1 cellular context compared by ENCODE assay signal in the genomic region with DNA sequence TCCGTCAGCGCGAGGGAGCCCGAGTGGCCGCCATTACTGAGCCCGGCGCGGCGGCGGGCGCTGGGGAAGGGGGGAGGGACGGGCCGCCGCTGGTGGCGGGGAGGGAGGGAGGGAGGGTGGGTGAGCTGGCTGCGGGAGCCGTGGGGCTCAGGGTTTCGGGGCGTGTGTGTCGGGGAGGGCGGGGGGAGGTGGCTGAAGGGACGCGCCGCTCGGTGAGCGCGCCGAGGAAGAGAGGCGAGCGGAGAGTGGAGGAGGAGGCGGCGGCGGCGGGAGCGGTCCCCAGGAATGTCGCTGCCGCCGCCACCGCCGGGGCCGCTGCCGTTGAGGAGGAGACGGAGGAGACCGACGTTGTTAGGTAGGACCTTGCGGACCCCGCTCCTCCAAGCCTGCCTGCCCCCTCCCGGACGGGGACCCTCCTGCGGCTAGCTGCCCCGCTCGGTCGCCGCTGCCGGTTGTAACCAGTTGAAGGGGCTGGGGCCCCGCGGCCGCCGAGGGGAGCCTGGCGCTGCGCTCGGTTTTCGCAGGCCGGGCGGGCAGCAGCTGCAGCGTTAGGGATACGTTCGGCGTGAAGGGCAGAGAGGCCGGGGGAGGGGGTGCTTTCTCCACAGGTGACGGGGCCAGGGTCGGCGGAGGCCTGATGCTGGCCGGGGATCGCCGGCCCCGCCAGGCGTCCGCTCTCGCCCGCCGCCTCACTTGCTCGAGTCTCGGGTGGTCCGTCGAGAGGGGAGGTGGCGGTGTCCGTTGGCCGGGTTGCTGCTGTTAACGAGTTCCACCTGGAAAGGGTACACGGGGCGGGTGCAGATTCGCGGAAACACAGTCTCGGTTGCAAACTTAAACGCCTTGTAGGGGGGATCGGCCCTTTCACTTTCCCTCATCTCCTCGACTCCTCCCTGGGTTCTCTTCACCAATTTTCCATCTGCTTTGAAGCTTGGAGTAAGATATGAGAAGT.
TF ChIP-seq lines count a peak whose summit lies in the region.

A gene with protein sequence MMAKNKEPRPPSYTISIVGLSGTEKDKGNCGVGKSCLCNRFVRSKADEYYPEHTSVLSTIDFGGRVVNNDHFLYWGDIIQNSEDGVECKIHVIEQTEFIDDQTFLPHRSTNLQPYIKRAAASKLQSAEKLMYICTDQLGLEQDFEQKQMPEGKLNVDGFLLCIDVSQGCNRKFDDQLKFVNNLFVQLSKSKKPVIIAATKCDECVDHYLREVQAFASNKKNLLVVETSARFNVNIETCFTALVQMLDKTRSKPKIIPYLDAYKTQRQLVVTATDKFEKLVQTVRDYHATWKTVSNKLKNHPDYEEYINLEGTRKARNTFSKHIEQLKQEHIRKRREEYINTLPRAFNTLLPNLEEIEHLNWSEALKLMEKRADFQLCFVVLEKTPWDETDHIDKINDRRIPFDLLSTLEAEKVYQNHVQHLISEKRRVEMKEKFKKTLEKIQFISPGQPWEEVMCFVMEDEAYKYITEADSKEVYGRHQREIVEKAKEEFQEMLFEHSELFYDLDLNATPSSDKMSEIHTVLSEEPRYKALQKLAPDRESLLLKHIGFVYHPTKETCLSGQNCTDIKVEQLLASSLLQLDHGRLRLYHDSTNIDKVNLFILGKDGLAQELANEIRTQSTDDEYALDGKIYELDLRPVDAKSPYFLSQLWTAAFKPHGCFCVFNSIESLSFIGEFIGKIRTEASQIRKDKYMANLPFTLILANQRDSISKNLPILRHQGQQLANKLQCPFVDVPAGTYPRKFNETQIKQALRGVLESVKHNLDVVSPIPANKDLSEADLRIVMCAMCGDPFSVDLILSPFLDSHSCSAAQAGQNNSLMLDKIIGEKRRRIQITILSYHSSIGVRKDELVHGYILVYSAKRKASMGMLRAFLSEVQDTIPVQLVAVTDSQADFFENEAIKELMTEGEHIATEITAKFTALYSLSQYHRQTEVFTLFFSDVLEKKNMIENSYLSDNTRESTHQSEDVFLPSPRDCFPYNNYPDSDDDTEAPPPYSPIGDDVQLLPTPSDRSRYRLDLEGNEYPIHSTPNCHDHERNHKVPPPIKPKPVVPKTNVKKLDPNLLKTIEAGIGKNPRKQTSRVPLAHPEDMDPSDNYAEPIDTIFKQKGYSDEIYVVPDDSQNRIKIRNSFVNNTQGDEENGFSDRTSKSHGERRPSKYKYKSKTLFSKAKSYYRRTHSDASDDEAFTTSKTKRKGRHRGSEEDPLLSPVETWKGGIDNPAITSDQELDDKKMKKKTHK (N-terminal part only) (plus strand): TSS at position 224 of the 949 bp plus-strand sequence. CDS start 13,366 bp downstream, outside the sequence.

TF ChIP-seq in HepG2, 621 proteins besides CTCF, POLR2A, EP300 and RAD21 (continued from another document and continues in another):
- TF ChIP-seq, protein P1, sequence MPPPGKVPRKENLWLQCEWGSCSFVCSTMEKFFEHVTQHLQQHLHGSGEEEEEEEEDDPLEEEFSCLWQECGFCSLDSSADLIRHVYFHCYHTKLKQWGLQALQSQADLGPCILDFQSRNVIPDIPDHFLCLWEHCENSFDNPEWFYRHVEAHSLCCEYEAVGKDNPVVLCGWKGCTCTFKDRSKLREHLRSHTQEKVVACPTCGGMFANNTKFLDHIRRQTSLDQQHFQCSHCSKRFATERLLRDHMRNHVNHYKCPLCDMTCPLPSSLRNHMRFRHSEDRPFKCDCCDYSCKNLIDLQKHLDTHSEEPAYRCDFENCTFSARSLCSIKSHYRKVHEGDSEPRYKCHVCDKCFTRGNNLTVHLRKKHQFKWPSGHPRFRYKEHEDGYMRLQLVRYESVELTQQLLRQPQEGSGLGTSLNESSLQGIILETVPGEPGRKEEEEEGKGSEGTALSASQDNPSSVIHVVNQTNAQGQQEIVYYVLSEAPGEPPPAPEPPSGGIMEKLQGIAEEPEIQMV (CRISPR knock-in tag; IDR thresholded peaks at IDR 0.05; ENCODE audit: low read depth), result no peak; the same call in 1 of the 2 replicates
- TF ChIP-seq, protein P2, sequence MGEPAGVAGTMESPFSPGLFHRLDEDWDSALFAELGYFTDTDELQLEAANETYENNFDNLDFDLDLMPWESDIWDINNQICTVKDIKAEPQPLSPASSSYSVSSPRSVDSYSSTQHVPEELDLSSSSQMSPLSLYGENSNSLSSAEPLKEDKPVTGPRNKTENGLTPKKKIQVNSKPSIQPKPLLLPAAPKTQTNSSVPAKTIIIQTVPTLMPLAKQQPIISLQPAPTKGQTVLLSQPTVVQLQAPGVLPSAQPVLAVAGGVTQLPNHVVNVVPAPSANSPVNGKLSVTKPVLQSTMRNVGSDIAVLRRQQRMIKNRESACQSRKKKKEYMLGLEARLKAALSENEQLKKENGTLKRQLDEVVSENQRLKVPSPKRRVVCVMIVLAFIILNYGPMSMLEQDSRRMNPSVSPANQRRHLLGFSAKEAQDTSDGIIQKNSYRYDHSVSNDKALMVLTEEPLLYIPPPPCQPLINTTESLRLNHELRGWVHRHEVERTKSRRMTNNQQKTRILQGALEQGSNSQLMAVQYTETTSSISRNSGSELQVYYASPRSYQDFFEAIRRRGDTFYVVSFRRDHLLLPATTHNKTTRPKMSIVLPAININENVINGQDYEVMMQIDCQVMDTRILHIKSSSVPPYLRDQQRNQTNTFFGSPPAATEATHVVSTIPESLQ (CRISPR knock-in tag; conservative IDR thresholded peaks at IDR 0.05), result no peak
- TF ChIP-seq E2F5 (CRISPR knock-in tag; conservative IDR thresholded peaks at IDR 0.05), result peak; percentile 29
- no peak for TF ChIP-seq HMG20A (CRISPR knock-in tag; IDR thresholded peaks at IDR 0.05; ENCODE audit: borderline replicate concordance)
- no peak for TF ChIP-seq RFX1 (IDR thresholded peaks at IDR 0.05)
- no peak for TF ChIP-seq RARA (CRISPR knock-in tag; IDR thresholded peaks at IDR 0.05)
- peak; percentile 90 for TF ChIP-seq ZNF343 (CRISPR knock-in tag; IDR thresholded peaks at IDR 0.05)
- TF ChIP-seq, protein P3, sequence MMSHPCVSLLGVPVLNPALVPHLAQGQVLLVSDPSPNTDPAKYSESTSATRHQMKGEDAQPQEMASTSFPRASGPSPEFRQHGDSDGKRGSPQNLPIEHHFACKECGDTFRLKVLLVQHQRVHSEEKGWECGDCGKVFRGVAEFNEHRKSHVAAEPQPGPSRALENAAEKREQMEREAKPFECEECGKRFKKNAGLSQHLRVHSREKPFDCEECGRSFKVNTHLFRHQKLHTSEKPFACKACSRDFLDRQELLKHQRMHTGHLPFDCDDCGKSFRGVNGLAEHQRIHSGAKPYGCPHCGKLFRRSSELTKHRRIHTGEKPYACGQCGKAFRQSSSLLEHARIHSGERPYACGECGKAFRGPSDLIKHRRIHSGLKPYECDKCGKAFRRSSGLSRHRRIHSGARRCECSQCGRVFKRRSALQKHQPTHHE (CRISPR knock-in tag; IDR thresholded peaks at IDR 0.05; ENCODE audit: borderline replicate concordance), result no peak
- TF ChIP-seq ZBED4 (CRISPR knock-in tag; IDR thresholded peaks at IDR 0.05; ENCODE audit: borderline replicate concordance), result no peak
- peak; percentile 37 for TF ChIP-seq MIER3 (CRISPR knock-in tag; IDR thresholded peaks at IDR 0.05; ENCODE audit: borderline replicate concordance)
- TF ChIP-seq ZNF331 (CRISPR knock-in tag; IDR thresholded peaks at IDR 0.05), result peak; percentile 44; the same call in 1 of the 2 replicates
- no peak; the same call in 1 of the 2 replicates for TF ChIP-seq NCOA1 (CRISPR knock-in tag; IDR thresholded peaks at IDR 0.05)
- TF ChIP-seq NR0B2 (CRISPR knock-in tag; IDR thresholded peaks at IDR 0.05), result no peak
- TF ChIP-seq RBAK (CRISPR knock-in tag; IDR thresholded peaks at IDR 0.05), result no peak
- no peak for TF ChIP-seq RFX5 (IDR thresholded peaks at IDR 0.05; ENCODE audit: low read depth, low read length)
- TF ChIP-seq ZSCAN12 (CRISPR knock-in tag; IDR thresholded peaks at IDR 0.05), result 0 out of 2 replicates have a peak, but pooled peaks have one; percentile 53
- no peak; the same call in 1 of the 2 replicates for TF ChIP-seq YEATS2 (CRISPR knock-in tag; IDR thresholded peaks at IDR 0.05; ENCODE audit: borderline replicate concordance)
- TF ChIP-seq ZFX (CRISPR knock-in tag; IDR thresholded peaks at IDR 0.05; ENCODE audit: low read depth), result peak; percentile 94
- TF ChIP-seq SMAD3 (CRISPR knock-in tag; IDR thresholded peaks at IDR 0.05), result no peak
- TF ChIP-seq REPIN1 (CRISPR knock-in tag; IDR thresholded peaks at IDR 0.05; ENCODE audit: borderline replicate concordance, low read depth), result peak; percentile 83
- peak; percentile 97; the same call in 1 of the 2 replicates for TF ChIP-seq KAT7 (CRISPR knock-in tag; IDR thresholded peaks at IDR 0.05; ENCODE audit: borderline replicate concordance)
- TF ChIP-seq PHF20 (CRISPR knock-in tag; IDR thresholded peaks at IDR 0.05), result peak; percentile 61
- no peak for TF ChIP-seq ISX (CRISPR knock-in tag; conservative IDR thresholded peaks at IDR 0.05)
- TF ChIP-seq MBD4 (IDR thresholded peaks at IDR 0.05; ENCODE audit: borderline replicate concordance, low read length), result no peak
- no peak for TF ChIP-seq ZKSCAN8 (CRISPR knock-in tag; IDR thresholded peaks at IDR 0.05; ENCODE audit: borderline replicate concordance)
- TF ChIP-seq ZNF350 (CRISPR knock-in tag; IDR thresholded peaks at IDR 0.05; ENCODE audit: borderline replicate concordance, low read depth), result peak; percentile 62; the same call in 1 of the 2 replicates
- no peak for TF ChIP-seq TERF1 (CRISPR knock-in tag; IDR thresholded peaks at IDR 0.05)
- TF ChIP-seq ZNF75D (CRISPR knock-in tag; IDR thresholded peaks at IDR 0.05; ENCODE audit: borderline replicate concordance), result no peak
- peak; percentile 89; the same call in 1 of the 2 replicates for TF ChIP-seq ETS1 (CRISPR knock-in tag; IDR thresholded peaks at IDR 0.05)
- TF ChIP-seq SALL2 (CRISPR knock-in tag; IDR thresholded peaks at IDR 0.05), result peak; percentile 65
- 0 out of 2 replicates have a peak, but pooled peaks have one; percentile 23 for TF ChIP-seq KLF15 (CRISPR knock-in tag; IDR thresholded peaks at IDR 0.05; ENCODE audit: borderline replicate concordance)
- TF ChIP-seq ZMAT5 (CRISPR knock-in tag; IDR thresholded peaks at IDR 0.05; ENCODE audit: borderline replicate concordance, low read depth), result no peak
- no peak for TF ChIP-seq TEAD3 (CRISPR knock-in tag; optimal IDR thresholded peaks at IDR 0.05; ENCODE audit: borderline replicate concordance)
- peak; percentile 84; the same call in 1 of the 2 replicates for TF ChIP-seq GABPB1 (CRISPR knock-in tag; IDR thresholded peaks at IDR 0.05)
- TF ChIP-seq ZNF382 (CRISPR knock-in tag; IDR thresholded peaks at IDR 0.05; ENCODE audit: borderline replicate concordance), result no peak
- no peak for TF ChIP-seq ZNF569 (CRISPR knock-in tag; IDR thresholded peaks at IDR 0.05; ENCODE audit: borderline replicate concordance)
- TF ChIP-seq POLR2G (IDR thresholded peaks at IDR 0.05; ENCODE audit: low read depth, low read length), result peak; percentile 45
- no peak for TF ChIP-seq ZNF17 (CRISPR knock-in tag; IDR thresholded peaks at IDR 0.05)
